Comparison of ENCODE assay signal across 13 cellular contexts in the genomic region with DNA sequence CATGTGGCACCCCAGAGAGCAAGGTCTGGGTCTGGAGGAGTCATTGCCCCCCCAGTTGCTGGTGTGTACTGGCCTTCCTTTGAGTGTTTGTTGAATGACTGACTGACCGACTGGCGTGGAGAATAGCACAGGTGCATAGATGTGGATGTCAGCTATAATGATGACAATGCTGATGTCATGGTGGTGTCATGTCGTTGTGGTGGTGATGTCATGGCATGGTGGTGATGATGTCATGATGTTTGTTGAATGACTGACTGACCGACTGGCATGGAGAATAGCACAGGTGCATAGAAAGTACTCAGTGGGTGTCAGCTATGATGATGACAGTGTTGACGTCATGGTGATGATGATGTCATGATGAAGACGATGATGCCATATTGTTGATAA. TPM values are rescaled to one million over a fixed set of nuclear protein-coding genes. Genes with fewer than 3 reads are reported as not detected.
DNase-seq lines count a peak whose midpoint lies in the region; ATAC-seq and TF ChIP-seq lines count a peak whose summit lies in the region.
"Had no signal": no experiment of that assay in that cellular context is flagged by ENCODE, and none has a peak within 500 bp of the region (broad histone marks: within the 10 kb centered on the region; RNA-seq: fewer than 3 reads in every experiment).

No MANE protein-coding gene starts in this region.

- H3K4me3 Mint-ChIP-seq in activated CD8-positive, alpha-beta T cell treated with anti-CD3 and anti-CD28 coated beads, Interleukin-2, amount 10 ng/mL, durations not matched to agents 7 days and 5 days, result no peak overlapping the region
- no peak overlapping the region for H3K4me3 Mint-ChIP-seq in activated CD8-positive, alpha-beta T cell treated with anti-CD3 and anti-CD28 coated beads for 36 hours
- no peak overlapping the region for H3K4me3 Mint-ChIP-seq in activated T-helper 1 cell treated with anti-CD3 and anti-CD28 coated beads, Interleukin-12 subunit alpha, Interleukin-12 subunit beta, Interleukin-2, Interleukin-4 antibody, amounts not matched to agents 30 ng/mL and 10 ng/mL and 1 ng/mL, durations not matched to agents 14 hours and 24 hours and 36 hours
- H3K4me3 Mint-ChIP-seq: T-cell had no signal

- no peaks in the 10 kb centered on the region for H3K4me1 ChIP-seq in adrenal gland (replicated peaks in 1 of 2)

- DNase-seq in activated CD8-positive, alpha-beta T cell treated with anti-CD3 and anti-CD28 coated beads, Interleukin-2, amount 10 ng/mL, durations not matched to agents 7 days and 5 days, result peak; percentile 24
- no peak for DNase-seq in activated CD8-positive, alpha-beta T cell treated with anti-CD3 and anti-CD28 coated beads for 36 hours
- DNase-seq in HEK293T (ENCODE audit: extremely low spot score) (no peak), pons (ENCODE audit: low spot score) (peak; percentile 5), adrenal gland (no peak), HPDE6-E6E7 (ENCODE audit: extremely low spot score) (no peak)
- no peak for DNase-seq in activated T-helper 1 cell treated with anti-CD3 and anti-CD28 coated beads, Interleukin-12 subunit alpha, Interleukin-12 subunit beta, Interleukin-2, Interleukin-4 antibody, amounts not matched to agents 30 ng/mL and 10 ng/mL and 1 ng/mL, durations not matched to agents 14 hours and 24 hours and 36 hours (ENCODE audit: low spot score)

- TF ChIP-seq POLR2A in adrenal gland (IDR thresholded peaks at IDR 0.05), result no peak

- peak overlapping the region; percentile 13 for H3K27ac Mint-ChIP-seq in activated CD8-positive, alpha-beta T cell treated with anti-CD3 and anti-CD28 coated beads, Interleukin-2, amount 10 ng/mL, durations not matched to agents 7 days and 5 days
- H3K27ac Mint-ChIP-seq in activated CD8-positive, alpha-beta T cell treated with anti-CD3 and anti-CD28 coated beads for 36 hours, result no peak overlapping the region
- peak overlapping the region; percentile 8 for H3K27ac Mint-ChIP-seq in activated T-helper 1 cell treated with anti-CD3 and anti-CD28 coated beads, Interleukin-12 subunit alpha, Interleukin-12 subunit beta, Interleukin-2, Interleukin-4 antibody, amounts not matched to agents 30 ng/mL and 10 ng/mL and 1 ng/mL, durations not matched to agents 14 hours and 24 hours and 36 hours

- no peaks in the 10 kb centered on the region for H3K36me3 Mint-ChIP-seq in activated CD8-positive, alpha-beta T cell treated with anti-CD3 and anti-CD28 coated beads, Interleukin-2, amount 10 ng/mL, durations not matched to agents 7 days and 5 days (ENCODE audit: low read depth)
- no peaks in the 10 kb centered on the region for H3K36me3 Mint-ChIP-seq in activated CD8-positive, alpha-beta T cell treated with anti-CD3 and anti-CD28 coated beads for 36 hours (ENCODE audit: low read depth)
- no peaks in the 10 kb centered on the region for H3K36me3 Mint-ChIP-seq in activated T-helper 1 cell treated with anti-CD3 and anti-CD28 coated beads, Interleukin-12 subunit alpha, Interleukin-12 subunit beta, Interleukin-2, Interleukin-4 antibody, amounts not matched to agents 30 ng/mL and 10 ng/mL and 1 ng/mL, durations not matched to agents 14 hours and 24 hours and 36 hours (ENCODE audit: low read depth)
- H3K36me3 Mint-ChIP-seq: T-cell had no signal

- CTCF ChIA-PET in activated CD8-positive, alpha-beta T cell treated with anti-CD3 and anti-CD28 coated beads, Interleukin-2, amount 10 ng/mL, durations not matched to agents 7 days and 5 days (lab: Charles Lee), result interaction anchor here (2.5 kb wide), 1 partner anchor 313 kb away, joined by 13 read pairs; no protein-coding TSS in a partner anchor
- CTCF ChIA-PET in activated CD8-positive, alpha-beta T cell treated with anti-CD3 and anti-CD28 coated beads for 36 hours (lab: Charles Lee), result interaction anchor here (0.5 to 3.2 kb wide), 6 partner anchors 49 to 1790 kb away, joined by 3 to 25 read pairs (median 4); a partner anchor contains a TSS
- CTCF ChIA-PET in HEK293T (lab: Yijun Ruan, JAX), result no interaction called here

- no peak for ATAC-seq in activated CD8-positive, alpha-beta T cell treated with anti-CD3 and anti-CD28 coated beads, Interleukin-2, amount 10 ng/mL, durations not matched to agents 7 days and 5 days
- no peak for ATAC-seq in activated CD8-positive, alpha-beta T cell treated with anti-CD3 and anti-CD28 coated beads for 36 hours
- no peak for ATAC-seq in GM19351 (IDR thresholded peaks at IDR 0.05; ENCODE audit: unreplicated experiment)

- intact Hi-C loops in activated CD8-positive, alpha-beta T cell treated with anti-CD3 and anti-CD28 coated beads for 36 hours (cut with micrococcal nuclease), result loop anchor here (5.0 kb wide), 3 partner anchors 89 to 314 kb away; a partner anchor contains a TSS
- intact Hi-C loops in activated T-helper 1 cell treated with anti-CD3 and anti-CD28 coated beads, Interleukin-12 subunit alpha, Interleukin-12 subunit beta, Interleukin-2, Interleukin-4 antibody, amounts not matched to agents 30 ng/mL and 10 ng/mL and 1 ng/mL, durations not matched to agents 14 hours and 24 hours and 36 hours (cut with micrococcal nuclease), result loop anchor here (1.0 to 10.0 kb wide), 3 partner anchors 40 to 567 kb away; a partner anchor contains a TSS
- intact Hi-C loops in adrenal gland (cut with DNase I), result loop anchor here (5.0 to 10.0 kb wide), 2 partner anchors 227 to 314 kb away; a partner anchor contains a TSS

- H3K27me3 ChIP-seq in adrenal gland, result no peaks in the 10 kb centered on the region

- H3K4me3 ChIP-seq in adrenal gland, result no peak overlapping the region
- H3K4me3 ChIP-seq: upper lobe of left lung had no signal

- H3K27ac ChIP-seq in adrenal gland, result no peak overlapping the region
- H3K27ac ChIP-seq: HL-60, upper lobe of left lung had no signal

- H3K27me3 Mint-ChIP-seq in activated CD8-positive, alpha-beta T cell treated with anti-CD3 and anti-CD28 coated beads, Interleukin-2, amount 10 ng/mL, durations not matched to agents 7 days and 5 days (ENCODE audit: low read depth), result peaks cover 5% of the 10 kb centered on the region
- H3K27me3 Mint-ChIP-seq in activated CD8-positive, alpha-beta T cell treated with anti-CD3 and anti-CD28 coated beads for 36 hours, result peaks cover 9% of the 10 kb centered on the region
- peaks cover 5% of the 10 kb centered on the region for H3K27me3 Mint-ChIP-seq in activated T-helper 1 cell treated with anti-CD3 and anti-CD28 coated beads, Interleukin-12 subunit alpha, Interleukin-12 subunit beta, Interleukin-2, Interleukin-4 antibody, amounts not matched to agents 30 ng/mL and 10 ng/mL and 1 ng/mL, durations not matched to agents 14 hours and 24 hours and 36 hours (ENCODE audit: insufficient read depth)

- no peaks in the 10 kb centered on the region for H3K9me3 ChIP-seq in adrenal gland (replicated peaks in 1 of 3)
- H3K9me3 ChIP-seq: upper lobe of left lung had no signal

- H3K4me1 Mint-ChIP-seq in activated CD8-positive, alpha-beta T cell treated with anti-CD3 and anti-CD28 coated beads, Interleukin-2, amount 10 ng/mL, durations not matched to agents 7 days and 5 days (ENCODE audit: low read depth), result peaks cover 7% of the 10 kb centered on the region
- peaks cover 2% of the 10 kb centered on the region for H3K4me1 Mint-ChIP-seq in activated CD8-positive, alpha-beta T cell treated with anti-CD3 and anti-CD28 coated beads for 36 hours (ENCODE audit: low read depth)
- H3K4me1 Mint-ChIP-seq in activated T-helper 1 cell treated with anti-CD3 and anti-CD28 coated beads, Interleukin-12 subunit alpha, Interleukin-12 subunit beta, Interleukin-2, Interleukin-4 antibody, amounts not matched to agents 30 ng/mL and 10 ng/mL and 1 ng/mL, durations not matched to agents 14 hours and 24 hours and 36 hours (ENCODE audit: low read depth), result peaks cover 10% of the 10 kb centered on the region

- H3K36me3 ChIP-seq in adrenal gland (replicated peaks in 1 of 2), result no peaks in the 10 kb centered on the region
- H3K36me3 ChIP-seq: upper lobe of left lung had no signal

- POLR2A ChIA-PET in activated CD8-positive, alpha-beta T cell treated with anti-CD3 and anti-CD28 coated beads, Interleukin-2, amount 10 ng/mL, durations not matched to agents 7 days and 5 days (lab: Charles Lee), result interaction anchor here (0.9 to 1.6 kb wide), 2 partner anchors 15 to 312 kb away, joined by 3 to 4 read pairs; no protein-coding TSS in a partner anchor
- POLR2A ChIA-PET in activated CD8-positive, alpha-beta T cell treated with anti-CD3 and anti-CD28 coated beads for 36 hours (lab: Charles Lee), result no interaction called here
- POLR2A ChIA-PET in HEK293T (lab: Yijun Ruan, JAX), result no interaction called here

- H3K9me3 Mint-ChIP-seq in activated CD8-positive, alpha-beta T cell treated with anti-CD3 and anti-CD28 coated beads, Interleukin-2, amount 10 ng/mL, durations not matched to agents 7 days and 5 days (ENCODE audit: insufficient read depth), result no peaks in the 10 kb centered on the region
- H3K9me3 Mint-ChIP-seq in activated CD8-positive, alpha-beta T cell treated with anti-CD3 and anti-CD28 coated beads for 36 hours, result no peaks in the 10 kb centered on the region
- no peaks in the 10 kb centered on the region for H3K9me3 Mint-ChIP-seq in activated T-helper 1 cell treated with anti-CD3 and anti-CD28 coated beads, Interleukin-12 subunit alpha, Interleukin-12 subunit beta, Interleukin-2, Interleukin-4 antibody, amounts not matched to agents 30 ng/mL and 10 ng/mL and 1 ng/mL, durations not matched to agents 14 hours and 24 hours and 36 hours
- H3K9me3 Mint-ChIP-seq: T-cell had no signal

- 80 to 90% (median 81%) methylated on average over 6 of the region's 6 CpGs for WGBS in adrenal gland, 4 donors

- TF ChIP-seq CTCF in activated CD8-positive, alpha-beta T cell treated with anti-CD3 and anti-CD28 coated beads for 36 hours (IDR thresholded peaks at IDR 0.05), result no peak
- no peak for TF ChIP-seq CTCF in adrenal gland (IDR thresholded peaks at IDR 0.05)

TF ChIP-seq in HEK293T, 16 proteins besides CTCF, POLR2A, EP300 and RAD21 (continues in another document):
- TF ChIP-seq TARDBP (IDR thresholded peaks at IDR 0.05), result peak; percentile 83

RNA-seq across cellular contexts. Expression of a gene that starts 22.1 kb away (rescaled TPM):
- total RNA-seq in activated CD8-positive, alpha-beta T cell treated with anti-CD3 and anti-CD28 coated beads, Interleukin-2, amount 10 ng/mL, durations not matched to agents 7 days and 5 days, result not detected
- total RNA-seq in activated CD8-positive, alpha-beta T cell treated with anti-CD3 and anti-CD28 coated beads for 36 hours, result not detected
- total RNA-seq in activated T-helper 1 cell treated with anti-CD3 and anti-CD28 coated beads, Interleukin-12 subunit alpha, Interleukin-12 subunit beta, Interleukin-2, Interleukin-4 antibody, amounts not matched to agents 30 ng/mL and 10 ng/mL and 1 ng/mL, durations not matched to agents 14 hours and 24 hours and 36 hours, result not detected in 2 replicates
- not detected for total RNA-seq in adrenal gland
- polyA plus RNA-seq in adrenal gland, result 1 to 10 TPM in 1 of 3 donors, under 1 TPM in 1, not detected in 1; 0.24 to 1.1 TPM
- total RNA-seq: frontal cortex, left cardiac atrium, T-cell, upper lobe of left lung had no signal

RNA-seq across cellular contexts. Expression of a gene that starts 53.3 kb away (rescaled TPM):
- 10 to 100 TPM; 26.7 to 27.4 TPM for total RNA-seq in activated CD8-positive, alpha-beta T cell treated with anti-CD3 and anti-CD28 coated beads, Interleukin-2, amount 10 ng/mL, durations not matched to agents 7 days and 5 days
- total RNA-seq in activated CD8-positive, alpha-beta T cell treated with anti-CD3 and anti-CD28 coated beads for 36 hours, result 10 to 100 TPM; 31.7 to 31.9 TPM
- total RNA-seq in activated T-helper 1 cell treated with anti-CD3 and anti-CD28 coated beads, Interleukin-12 subunit alpha, Interleukin-12 subunit beta, Interleukin-2, Interleukin-4 antibody, amounts not matched to agents 30 ng/mL and 10 ng/mL and 1 ng/mL, durations not matched to agents 14 hours and 24 hours and 36 hours, result 30.0 and 32.0 TPM in 2 replicates
- total RNA-seq in adrenal gland, result 10 to 100 TPM in 7 of 8 donors, 1 to 10 TPM in 1; 8.4 to 38.9 (median 22.3) TPM
- polyA plus RNA-seq in adrenal gland, result 10 to 100 TPM; 19.7 to 67.1 (median 41.6) TPM

Comparison
In these comparisons a context has a peak if more than half of its experiments do, and no peak if none do; other contexts are left out.
1. DNase-seq: peak in activated CD8-positive, alpha-beta T cell treated with anti-CD3 and anti-CD28 coated beads, Interleukin-2, amount 10 ng/mL, durations not matched to agents 7 days and 5 days (single experiment) and pons (single experiment); none in activated CD8-positive, alpha-beta T cell treated with anti-CD3 and anti-CD28 coated beads for 36 hours (single experiment), HEK293T (single experiment), activated T-helper 1 cell treated with anti-CD3 and anti-CD28 coated beads, Interleukin-12 subunit alpha, Interleukin-12 subunit beta, Interleukin-2, Interleukin-4 antibody, amounts not matched to agents 30 ng/mL and 10 ng/mL and 1 ng/mL, durations not matched to agents 14 hours and 24 hours and 36 hours (single experiment), adrenal gland (0 of 7) and HPDE6-E6E7 (single experiment).